In the genomic region with DNA sequence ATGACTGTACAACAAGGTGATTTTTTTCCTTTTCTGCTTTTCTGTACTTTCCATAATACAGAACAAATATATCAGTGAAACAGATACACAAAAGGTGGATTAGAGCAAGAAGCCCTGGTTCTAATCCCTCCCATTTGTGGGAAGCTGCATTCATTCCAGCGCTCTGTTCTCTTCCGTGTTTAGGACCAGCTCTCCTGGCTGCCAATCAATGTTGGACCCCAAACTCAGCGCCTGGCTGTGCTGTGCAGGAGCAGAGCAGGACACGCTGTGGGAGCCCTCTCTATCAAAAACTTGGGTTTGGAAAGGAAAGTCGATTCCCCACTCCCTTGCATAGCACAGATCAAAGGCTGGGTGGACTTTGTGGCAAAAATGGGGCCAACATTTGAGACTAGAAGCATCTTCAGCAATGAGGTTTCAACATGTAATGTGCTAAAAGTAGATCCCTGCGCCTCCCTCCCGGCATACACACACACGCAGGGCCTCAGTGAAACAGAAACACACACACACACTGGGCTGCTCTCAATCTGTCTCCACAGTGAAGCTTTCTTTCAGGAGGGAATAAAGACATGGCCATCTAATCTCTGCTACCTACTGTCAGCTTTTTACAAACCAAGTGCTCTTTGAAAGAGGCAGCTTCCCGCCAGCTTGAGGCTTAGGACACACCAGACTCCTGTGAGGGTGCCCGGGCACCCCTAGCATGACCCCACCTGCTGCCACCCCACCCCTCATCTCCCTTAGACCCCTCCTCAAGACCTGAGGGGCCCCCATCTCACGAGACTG, we compare ENCODE assay signal across 9 cellular contexts. TPM values are rescaled to one million over a fixed set of nuclear protein-coding genes. Genes with fewer than 3 reads are reported as not detected.
DNase-seq lines count a peak whose midpoint lies in the region; ATAC-seq and TF ChIP-seq lines count a peak whose summit lies in the region.
"Had no signal": no experiment of that assay in that cellular context is flagged by ENCODE, and none has a peak within 500 bp of the region (broad histone marks: within the 10 kb centered on the region; RNA-seq: fewer than 3 reads in every experiment).

No MANE protein-coding gene starts in this region.

- H3K27ac Mint-ChIP-seq in dendritic cell treated with granulocyte-macrophage colony-stimulating factor and Interleukin-4, amounts not matched to agents 40 ng/mL and 50 ng/mL, for 4 days: peak overlapping the region; percentile 72
- peak overlapping the region; percentile 82 to 99 for H3K27ac Mint-ChIP-seq in natural killer cell

- H3K9me3 ChIP-seq in AG04450 (ENCODE audit: control insufficient read depth, insufficient read depth, low read length): no peaks in the 10 kb centered on the region; the same call in 1 of the 2 replicates

- peak overlapping the region; percentile 21 for H3K27ac ChIP-seq in AG04450 (ENCODE audit: low read depth, low read length)

- DNase-seq in AG04450 (ENCODE audit: low read depth, low spot score) (no peak), natural killer cell (no peak), occipital lobe (lab: John Stamatoyannopoulos, UW) (no peak), DMS53 treated with DMSO at 0.1 percent for 48 hours (lab: John Stamatoyannopoulos, UW; ENCODE audit: unreplicated experiment) (no peak), NCI-H82 treated with DMSO at 0.1 percent for 48 hours (lab: John Stamatoyannopoulos, UW; ENCODE audit: unreplicated experiment) (no peak)
- DNase-seq: stimulated activated CD4-positive, alpha-beta T cell treated with anti-CD3 and anti-CD28 coated beads, Interleukin-2, amount 100 ng/mL, for 24 hours had no signal

- no peak overlapping the region for H3K4me3 Mint-ChIP-seq in dendritic cell treated with granulocyte-macrophage colony-stimulating factor and Interleukin-4, amounts not matched to agents 40 ng/mL and 50 ng/mL, for 4 days
- peak overlapping the region; percentile 70 for H3K4me3 Mint-ChIP-seq in natural killer cell

- peaks cover 100% of the 10 kb centered on the region for H3K36me3 Mint-ChIP-seq in dendritic cell treated with granulocyte-macrophage colony-stimulating factor and Interleukin-4, amounts not matched to agents 40 ng/mL and 50 ng/mL, for 4 days (ENCODE audit: low read depth)
- no peaks in the 10 kb centered on the region for H3K36me3 Mint-ChIP-seq in natural killer cell

- no peaks in the 10 kb centered on the region for H3K27me3 Mint-ChIP-seq in dendritic cell treated with granulocyte-macrophage colony-stimulating factor and Interleukin-4, amounts not matched to agents 40 ng/mL and 50 ng/mL, for 4 days
- no peaks in the 10 kb centered on the region for H3K27me3 Mint-ChIP-seq in natural killer cell (ENCODE audit: low read depth in 2 of 2)

- peaks cover 100% of the 10 kb centered on the region for H3K4me1 Mint-ChIP-seq in dendritic cell treated with granulocyte-macrophage colony-stimulating factor and Interleukin-4, amounts not matched to agents 40 ng/mL and 50 ng/mL, for 4 days (ENCODE audit: low read depth)
- peaks cover 91 to 99% of the 10 kb centered on the region in 2 donors for H3K4me1 Mint-ChIP-seq in natural killer cell

- no peaks in the 10 kb centered on the region for H3K9me3 Mint-ChIP-seq in dendritic cell treated with granulocyte-macrophage colony-stimulating factor and Interleukin-4, amounts not matched to agents 40 ng/mL and 50 ng/mL, for 4 days
- H3K9me3 Mint-ChIP-seq in natural killer cell: no peaks in the 10 kb centered on the region

- no peaks in the 10 kb centered on the region for H3K27me3 ChIP-seq in AG04450 (ENCODE audit: control insufficient read depth, insufficient read depth, low read length)

- ATAC-seq in HG02885 (IDR thresholded peaks at IDR 0.05; ENCODE audit: poor library complexity, unreplicated experiment) (peak; percentile 61), natural killer cell (no peak), GM19452 (IDR thresholded peaks at IDR 0.05; ENCODE audit: unreplicated experiment) (no peak)

- no peak for TF ChIP-seq CTCF in AG04450 (IDR thresholded peaks at IDR 0.05; ENCODE audit: low read depth, low read length)
- no peak for TF ChIP-seq CTCF in natural killer cell (IDR thresholded peaks at IDR 0.05)

- POLR2A ChIA-PET in AG04450 (lab: Yijun Ruan, JAX): interaction anchor here (0.6 to 6.6 kb wide), 3 partner anchors 9 to 1642 kb away, joined by 4 to 63 read pairs (median 7); partner anchors contain the start of gene WDR1

- H3K4me3 ChIP-seq in AG04450 (ENCODE audit: low read depth, low read length): no peak overlapping the region

- intact Hi-C loops in dendritic cell treated with granulocyte-macrophage colony-stimulating factor and Interleukin-4, amounts not matched to agents 40 ng/mL and 50 ng/mL, for 4 days (cut with micrococcal nuclease): no loop called here
- intact Hi-C loops in natural killer cell (cut with micrococcal nuclease): no loop called here

- CTCF ChIA-PET in AG04450 (lab: Charles Lee): no interaction called here

RNA-seq across cellular contexts. Expression of gene WDR1, which starts 12.2 kb away (rescaled TPM):
- 722 and 735 TPM in 2 replicates for polyA plus RNA-seq in AG04450 (2011; rRNA removed)
- 648 and 799 TPM in 2 replicates for polyA minus RNA-seq in AG04450 (2011; rRNA and poly(A)+ RNA removed)
- 100 to 1,000 TPM; 411 to 477 (median 468) TPM for total RNA-seq in natural killer cell
- total RNA-seq in occipital lobe: 75.5 TPM
